14 cellular contexts compared by ENCODE assay signal in genomic region chr1:184684285-184685077, GRCh38.
DNase-seq lines count a peak whose midpoint lies in the region; ATAC-seq and TF ChIP-seq lines count a peak whose summit lies in the region.
"Had no signal": no experiment of that assay in that cellular context is flagged by ENCODE, and none has a peak within 500 bp of the region (broad histone marks: within the 10 kb centered on the region; RNA-seq: fewer than 3 reads in every experiment).

No MANE protein-coding gene starts in this region.

- no peaks in the 10 kb centered on the region for H3K4me1 ChIP-seq in HEK293 (ENCODE audit: control insufficient read depth, insufficient read depth, low read length)
- H3K4me1 ChIP-seq: Caco-2, foreskin keratinocyte had no signal

- TF ChIP-seq CTCF in HEK293 (tag by site-specific recombination; IDR thresholded peaks at IDR 0.05): no peak

- POLR2A ChIA-PET in HEK293 (lab: Yijun Ruan, JAX): no interaction called here

- peak; percentile 26 for DNase-seq in NCI-H2227 (lab: John Stamatoyannopoulos, UW; ENCODE audit: unreplicated experiment)
- peak; percentile 46 for DNase-seq in fibroblast of peridontal ligament (ENCODE audit: extremely low read depth)
- DNase-seq in posterior cingulate gyrus: peak; percentile 33 to 93 (median 60)
- no peak for DNase-seq in CD1c-positive myeloid dendritic cell (ENCODE audit: extremely low spot score)
- no peak for DNase-seq in NCI-H146 treated with DMSO at 0.1 percent for 48 hours (lab: John Stamatoyannopoulos, UW; ENCODE audit: unreplicated experiment)
- DNase-seq: activated CD8-positive, alpha-beta memory T cell treated with anti-CD3 and anti-CD28 coated beads, Interleukin-2, amount 50 U/mL, for 48 hours; Caco-2; foreskin keratinocyte; kidney glomerular epithelial cell; NCI-H2171 treated with DMSO at 0.1 percent for 48 hours; spleen had no signal

- no peak for ATAC-seq in GM21717 (IDR thresholded peaks at IDR 0.05; ENCODE audit: unreplicated experiment)
- ATAC-seq in HG02642 (IDR thresholded peaks at IDR 0.05; ENCODE audit: poor library complexity, unreplicated experiment): no peak

- H3K4me3 ChIP-seq in HEK293 (ENCODE audit: low read depth, low read length): no peak overlapping the region
- H3K4me3 ChIP-seq: spleen had no signal

- H3K36me3 ChIP-seq in HEK293 (ENCODE audit: control insufficient read depth in 2 of 2, insufficient read depth in 1 of 2, low read length in 2 of 2): no peaks in the 10 kb centered on the region

- intact Hi-C loops in posterior cingulate gyrus (cut with DNase I): no loop called here

- CTCF ChIA-PET in HEK293 (lab: Yijun Ruan, JAX): interaction anchor here (1.6 kb wide), 1 partner anchor 20 kb away, joined by 6 read pairs; no protein-coding TSS in a partner anchor

- no peak overlapping the region for H3K27ac ChIP-seq in HEK293 (ENCODE audit: extremely low read depth, low read depth, low read length)
- H3K27ac ChIP-seq: foreskin keratinocyte, spleen had no signal

- H3K9me3 ChIP-seq in HEK293 (ENCODE audit: control insufficient read depth, insufficient read depth, low read depth, low read length): no peaks in the 10 kb centered on the region

TF ChIP-seq in HEK293, 187 proteins besides CTCF, POLR2A, EP300 and RAD21:
- TF ChIP-seq MZF1 (tag by site-specific recombination; IDR thresholded peaks at IDR 0.05; ENCODE audit: borderline replicate concordance): 0 out of 2 replicates have a peak, but pooled peaks have one; percentile 64
- TF ChIP-seq ZBTB8A (tag by site-specific recombination; IDR thresholded peaks at IDR 0.05): no peak

Comparison
In these comparisons a context has a peak if more than half of its experiments do, and no peak if none do; other contexts are left out.
1. DNase-seq: peak in NCI-H2227 (single experiment), fibroblast of peridontal ligament (single experiment) and posterior cingulate gyrus (10 of 10); none in CD1c-positive myeloid dendritic cell (single experiment) and NCI-H146 treated with DMSO at 0.1 percent for 48 hours (single experiment).